ENCODE assay signal across 18 cellular contexts in the genomic region with DNA sequence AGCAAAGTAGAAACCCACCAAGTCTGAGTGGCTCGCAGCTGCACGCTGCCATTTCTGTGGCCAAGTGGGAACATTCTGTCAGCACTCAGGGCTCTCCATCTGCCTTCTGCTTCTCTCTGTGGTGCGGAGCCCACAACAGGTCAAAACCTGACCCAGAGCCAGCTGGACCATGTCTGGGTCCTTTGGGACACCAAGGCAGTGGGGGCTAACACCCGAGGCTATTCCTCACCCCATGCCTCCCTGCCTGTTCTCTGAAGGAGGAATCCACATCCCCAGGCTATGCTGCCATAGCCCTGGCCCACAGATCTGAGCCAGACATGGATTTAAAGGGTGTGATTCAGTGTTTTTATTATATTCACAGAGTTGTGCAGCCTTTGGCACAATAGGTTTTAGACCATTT.
A peak's percentile ranks its signal among the peaks of the same experiment; 100 is the strongest.
DNase-seq lines count a peak whose midpoint lies in the region; ATAC-seq and TF ChIP-seq lines count a peak whose summit lies in the region.
"Had no signal": no experiment of that assay in that cellular context is flagged by ENCODE, and none has a peak within 500 bp of the region (broad histone marks: within the 10 kb centered on the region; RNA-seq: fewer than 3 reads in every experiment).

No MANE protein-coding gene starts in this region.

- no peak overlapping the region for H2BK120ac ChIP-seq in neuronal stem cell (ENCODE audit: low read depth, low read length)

- H3K18ac ChIP-seq in neuronal stem cell (ENCODE audit: low read length), result peak overlapping the region; percentile 58

- H3K9ac ChIP-seq in neuronal stem cell (ENCODE audit: low read depth, low read length, poor library complexity), result no peak overlapping the region

- peak; percentile 3 for DNase-seq in AG10803 (ENCODE audit: low read depth)
- DNase-seq in DMS79 treated with DMSO at 0.1 percent for 48 hours (lab: John Stamatoyannopoulos, UW), result peak; percentile 47
- no peak for DNase-seq in WTC11 (ENCODE audit: low spot score)
- DNase-seq in neuronal stem cell (ENCODE audit: low spot score), result no peak
- DNase-seq in activated CD4-positive, alpha-beta T cell treated with anti-CD3 and anti-CD28 coated beads for 1 hour, result no peak
- DNase-seq in COLO829 (ENCODE audit: low spot score), result no peak
- DNase-seq: C1 segment of cervical spinal cord; CD4-positive, CD25-positive, alpha-beta regulatory T cell; DMS153; DND-41; EL; GOT3; H9; KG1 had no signal

- WGBS in neuronal stem cell (ENCODE audit: extremely low coverage in 2 of 2, insufficient read length in 2 of 2, insufficient replicate concordance in 1 of 2), 2 donors, result no CpG with 5 or more reads among the region's 4 CpGs

- H2BK12ac ChIP-seq in neuronal stem cell (ENCODE audit: low read length), result peak overlapping the region; percentile 64

- H2AFZ ChIP-seq in neuronal stem cell (ENCODE audit: low read length), result no peak overlapping the region

- H3K9me3 ChIP-seq in neuronal stem cell (replicated peaks in 1 of 2; ENCODE audit: control insufficient read depth in 2 of 2, insufficient read depth in 1 of 2, low read depth in 1 of 2, low read length in 2 of 2), result no peaks in the 10 kb centered on the region
- H3K9me3 ChIP-seq: A549 had no signal

- no peak overlapping the region for H3K4me2 ChIP-seq in neuronal stem cell (ENCODE audit: insufficient read depth, low read length, poor library complexity, severe bottlenecking)
- H3K4me2 ChIP-seq: A549 had no signal

- no peak overlapping the region for H4K8ac ChIP-seq in neuronal stem cell (ENCODE audit: low read depth, low read length)

- no peak overlapping the region for H3K23ac ChIP-seq in neuronal stem cell (ENCODE audit: low read depth, low read length, poor library complexity)

- H3K4me3 ChIP-seq in AG10803 (ENCODE audit: low read length), result no peak overlapping the region
- H3K4me3 ChIP-seq in neuronal stem cell (ENCODE audit: low read length in 2 of 2), result no peak overlapping the region
- H3K4me3 ChIP-seq: A549, GM12878 had no signal

- no peak overlapping the region for H4K91ac ChIP-seq in neuronal stem cell (ENCODE audit: low read depth, low read length, poor library complexity)

- H3K27ac ChIP-seq in neuronal stem cell (replicated peaks; ENCODE audit: low read length), result no peak overlapping the region
- H3K27ac ChIP-seq: 22Rv1, A549 had no signal

- peaks cover 41% of the 10 kb centered on the region for H3K36me3 Mint-ChIP-seq in WTC11
- H3K36me3 Mint-ChIP-seq: CD4-positive, CD25-positive, alpha-beta regulatory T cell had no signal

- peaks cover 3% of the 10 kb centered on the region; the same call in 1 of the 2 replicates for H3K27me3 Mint-ChIP-seq in WTC11 (ENCODE audit: low read depth)
- H3K27me3 Mint-ChIP-seq: CD4-positive, CD25-positive, alpha-beta regulatory T cell had no signal

- no peak overlapping the region for H3K4ac ChIP-seq in neuronal stem cell (ENCODE audit: low read length)

- peaks cover 0 to 2% of the 10 kb centered on the region in 2 donors for H3K4me1 ChIP-seq in neuronal stem cell (ENCODE audit: control insufficient read depth in 2 of 2, insufficient read depth in 1 of 2, low read depth in 1 of 2, low read length in 2 of 2)
- H3K4me1 ChIP-seq: A549 had no signal

- POLR2A ChIA-PET in WTC11 (lab: Charles Lee), result no interaction called here

- H2AK5ac ChIP-seq in neuronal stem cell (ENCODE audit: low read depth, low read length), result peak overlapping the region; percentile 31

- no peaks in the 10 kb centered on the region for H3K27me3 ChIP-seq in neuronal stem cell (ENCODE audit: control insufficient read depth in 3 of 3, insufficient read depth in 3 of 3, low read depth in 1 of 3, low read length in 3 of 3)

- H2BK5ac ChIP-seq in neuronal stem cell (ENCODE audit: low read length), result no peak overlapping the region

- TF ChIP-seq CTCF in AG10803 (conservative IDR thresholded peaks at IDR 0.05; ENCODE audit: low read length) (no peak), WTC11 (IDR thresholded peaks at IDR 0.05) (no peak)

- H3K27ac Mint-ChIP-seq in WTC11, result no peak overlapping the region
- H3K27ac Mint-ChIP-seq: CD4-positive, CD25-positive, alpha-beta regulatory T cell; H9 had no signal

- H3K36me3 ChIP-seq in neuronal stem cell (replicated peaks in 1 of 2; ENCODE audit: control insufficient read depth in 2 of 2, insufficient read depth in 2 of 2, low read length in 2 of 2), result no peaks in the 10 kb centered on the region

- no peaks in the 10 kb centered on the region for H3K79me1 ChIP-seq in neuronal stem cell (ENCODE audit: low read depth, low read length)

- CTCF ChIA-PET in WTC11 (lab: Charles Lee), result no interaction called here

- no peak overlapping the region for H3K14ac ChIP-seq in neuronal stem cell (ENCODE audit: low read length)

- no peak overlapping the region for H3K4me3 Mint-ChIP-seq in WTC11
- H3K4me3 Mint-ChIP-seq: CD4-positive, CD25-positive, alpha-beta regulatory T cell; H9 had no signal

- peaks cover 16% of the 10 kb centered on the region for H3K4me1 Mint-ChIP-seq in WTC11
- H3K4me1 Mint-ChIP-seq: CD4-positive, CD25-positive, alpha-beta regulatory T cell had no signal

- peak; percentile 18; the same call in 1 of the 2 replicates for ATAC-seq in WTC11
- ATAC-seq in HG03095 (IDR thresholded peaks at IDR 0.05; ENCODE audit: unreplicated experiment), result no peak
- ATAC-seq: A549, GM12878 had no signal

- no peak overlapping the region for H2BK15ac ChIP-seq in neuronal stem cell (ENCODE audit: low read length)

- H3K9me3 Mint-ChIP-seq in WTC11, result peaks cover 29% of the 10 kb centered on the region

TF ChIP-seq in WTC11, 78 proteins besides CTCF, POLR2A, EP300 and RAD21:
- TF ChIP-seq SP1 (CRISPR knock-in tag; conservative IDR thresholded peaks at IDR 0.05) (no peak), NFE2L1 (CRISPR knock-in tag; IDR thresholded peaks at IDR 0.05) (no peak), FOXK1 (CRISPR knock-in tag; IDR thresholded peaks at IDR 0.05) (no peak), USF1 (CRISPR knock-in tag; IDR thresholded peaks at IDR 0.05) (no peak), GRHL2 (CRISPR knock-in tag; IDR thresholded peaks at IDR 0.05; ENCODE audit: insufficient replicate concordance, severe bottlenecking) (no peak), ZMAT4 (CRISPR knock-in tag; IDR thresholded peaks at IDR 0.05) (no peak), TCF7 (CRISPR knock-in tag; IDR thresholded peaks at IDR 0.05; ENCODE audit: low read depth) (no peak)

Comparison
In these comparisons a context has a peak if more than half of its experiments do, and no peak if none do; other contexts are left out.
1. DNase-seq: peak in AG10803 (single experiment) and DMS79 treated with DMSO at 0.1 percent for 48 hours (single experiment); none in WTC11 (single experiment), neuronal stem cell (single experiment), activated CD4-positive, alpha-beta T cell treated with anti-CD3 and anti-CD28 coated beads for 1 hour (single experiment) and COLO829 (single experiment).